In the genomic region with DNA sequence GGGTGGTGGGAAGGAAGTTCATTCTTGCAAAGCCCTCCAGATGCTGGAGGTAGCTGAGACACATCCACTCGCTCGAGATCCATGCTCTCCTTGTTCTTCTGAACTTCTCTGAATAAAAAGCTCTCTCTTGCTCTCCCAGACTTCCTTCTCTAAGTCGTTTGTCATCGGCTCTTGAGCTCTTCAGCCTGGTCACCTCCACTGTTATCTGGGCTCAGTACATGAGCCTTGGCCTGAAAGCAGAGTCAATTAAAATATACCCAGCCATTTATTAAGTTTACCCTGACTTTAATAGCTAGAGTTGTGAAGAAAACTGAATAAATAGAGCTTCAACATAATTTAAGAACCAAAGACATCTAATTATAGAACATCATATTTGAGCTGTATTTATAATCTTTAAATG, we compare ENCODE assay signal across 26 cellular contexts.
"Had no signal": no experiment of that assay in that cellular context is flagged by ENCODE, and none has a peak within 500 bp of the region (broad histone marks: within the 10 kb centered on the region; RNA-seq: fewer than 3 reads in every experiment).

No MANE protein-coding gene starts in this region.

- H3K4me2 ChIP-seq: SK-N-SH had no signal

- H3K27ac Mint-ChIP-seq: activated CD4-positive, alpha-beta T cell treated with anti-CD3 and anti-CD28 coated beads, Interleukin-2, amount 10 ng/mL, durations not matched to agents 24 days and 14 days; activated CD8-positive, alpha-beta T cell treated with anti-CD3 and anti-CD28 coated beads for 36 hours; activated naive CD4-positive, alpha-beta T cell treated with anti-CD3 and anti-CD28 coated beads, Interleukin-2, amount 50 U/mL, for 72 hours; activated T-cell treated with anti-CD3 and anti-CD28 coated beads, Interleukin-2, amount 50 U/mL, for 72 hours; activated T-helper 17 cell treated with anti-CD3 and anti-CD28 coated beads, Interleukin-2, amount 50 U/mL, for 72 hours; T-helper 1 cell treated with Interleukin-12 subunit alpha and Interleukin-12 subunit beta and Interleukin-4 antibody, amounts not matched to agents 30 μg/mL and 1 μg/mL, for 36 hours; T-helper 2 cell treated with Interferon-gamma antibody and Interleukin-4, amounts not matched to agents 5 μg/mL and 100 μg/mL, for 36 hours had no signal

- H3K9ac ChIP-seq: SK-N-SH had no signal

- DNase-seq: activated CD4-positive, alpha-beta T cell treated with anti-CD3 and anti-CD28 coated beads, Interleukin-2, amount 10 ng/mL, durations not matched to agents 24 days and 14 days; activated CD4-positive, alpha-beta T cell treated with anti-CD3 and anti-CD28 coated beads, Interleukin-2, amount 50 U/mL, for 4 hours; activated CD8-positive, alpha-beta T cell treated with anti-CD3 and anti-CD28 coated beads for 36 hours; activated effector memory CD4-positive, alpha-beta T cell treated with anti-CD3 and anti-CD28 coated beads, Interleukin-2, amount 50 U/mL, for 16 hours; activated naive CD4-positive, alpha-beta T cell; activated T-cell treated with anti-CD3 and anti-CD28 coated beads, Interleukin-2, amount 50 U/mL, for 1 hour; activated T-cell treated with anti-CD3 and anti-CD28 coated beads, Interleukin-2, amount 50 U/mL, for 72 hours; adrenal gland; body of pancreas; central memory CD4-positive, alpha-beta T cell; NCI-H1092 treated with DMSO at 0.1 percent for 48 hours; NCI-H1436; NCI-H1694; NCI-H1930; NCI-H345; NCI-H524 treated with DMSO at 0.1 percent for 48 hours; SHP77 treated with DMSO at 0.1 percent for 48 hours; SK-N-SH had no signal

- H3K27me3 ChIP-seq: adrenal gland, body of pancreas, SJSA1 had no signal

- H3K36me3 ChIP-seq: adrenal gland, SJSA1 had no signal

- H3K9me3 ChIP-seq: adrenal gland, SK-N-SH had no signal

- H3K4me1 Mint-ChIP-seq: activated CD4-positive, alpha-beta T cell treated with anti-CD3 and anti-CD28 coated beads, Interleukin-2, amount 10 ng/mL, durations not matched to agents 24 days and 14 days; activated T-helper 17 cell treated with anti-CD3 and anti-CD28 coated beads, Interleukin-2, amount 50 U/mL, for 72 hours had no signal

- ATAC-seq: activated CD8-positive, alpha-beta T cell treated with anti-CD3 and anti-CD28 coated beads for 36 hours; activated naive CD4-positive, alpha-beta T cell treated with anti-CD3 and anti-CD28 coated beads, Interleukin-2, amount 50 U/mL, for 72 hours; activated T-cell treated with anti-CD3 and anti-CD28 coated beads, Interleukin-2, amount 50 U/mL, for 72 hours; activated T-helper 17 cell treated with anti-CD3 and anti-CD28 coated beads, Interleukin-2, amount 50 U/mL, for 72 hours; body of pancreas had no signal

- H3K4me3 Mint-ChIP-seq: activated CD4-positive, alpha-beta T cell treated with anti-CD3 and anti-CD28 coated beads, Interleukin-2, amount 10 ng/mL, durations not matched to agents 24 days and 14 days; activated CD8-positive, alpha-beta T cell treated with anti-CD3 and anti-CD28 coated beads for 36 hours; activated T-cell treated with anti-CD3 and anti-CD28 coated beads, Interleukin-2, amount 50 U/mL, for 72 hours; activated T-helper 17 cell treated with anti-CD3 and anti-CD28 coated beads, Interleukin-2, amount 50 U/mL, for 72 hours; T-helper 1 cell treated with Interleukin-12 subunit alpha and Interleukin-12 subunit beta and Interleukin-4 antibody, amounts not matched to agents 30 μg/mL and 1 μg/mL, for 36 hours; T-helper 2 cell treated with Interferon-gamma antibody and Interleukin-4, amounts not matched to agents 5 μg/mL and 100 μg/mL, for 36 hours had no signal

- H3K27ac ChIP-seq: adrenal gland, body of pancreas, SJSA1 had no signal

- FAIRE-seq: astrocyte, bronchial epithelial cell, TTC549 had no signal

- H3K4me1 ChIP-seq: adrenal gland, body of pancreas, SJSA1 had no signal

- H3K4me3 ChIP-seq: adrenal gland, body of pancreas, SJSA1 had no signal
